In genomic region chr7:129066290-129067131, GRCh38 we compare ENCODE assay signal across 1 cellular context.
TF ChIP-seq lines count a peak whose summit lies in the region.

No MANE protein-coding gene starts in this region.

TF ChIP-seq in K562, 482 proteins besides CTCF, POLR2A, EP300 and RAD21 (continued from another document and continues in another):
- TF ChIP-seq MGA (IDR thresholded peaks at IDR 0.05), result peak; percentile 74
- TF ChIP-seq MEIS2 (IDR thresholded peaks at IDR 0.05; ENCODE audit: partially characterized antibody), result no peak
- TF ChIP-seq HNRNPLL (IDR thresholded peaks at IDR 0.05; ENCODE audit: low read depth, low read length, poor library complexity, severe bottlenecking), result no peak
- no peak for TF ChIP-seq POLR3A (IDR thresholded peaks at IDR 0.05; ENCODE audit: borderline replicate concordance, extremely low read depth, insufficient read depth, insufficient read length)
- peak; percentile 45; the same call in 1 of the 2 replicates for TF ChIP-seq ZNF134 (CRISPR knock-in tag; conservative IDR thresholded peaks at IDR 0.05)
- TF ChIP-seq MCM2 (IDR thresholded peaks at IDR 0.05; ENCODE audit: low read depth), result no peak
- 0 out of 2 replicates have a peak, but pooled peaks have one; percentile 53 for TF ChIP-seq GABPB2 (CRISPR knock-in tag; conservative IDR thresholded peaks at IDR 0.05)
- TF ChIP-seq ZBTB5 (IDR thresholded peaks at IDR 0.05), result no peak
- TF ChIP-seq SRSF7 (optimal IDR thresholded peaks at IDR 0.05; ENCODE audit: low read depth, low read length), result no peak
- no peak; the same call in none of the 2 replicates for TF ChIP-seq NFXL1 (CRISPR knock-in tag; IDR thresholded peaks at IDR 0.05)
- no peak for TF ChIP-seq USF1 (CRISPR knock-in tag; IDR thresholded peaks at IDR 0.05)
- no peak for TF ChIP-seq RBM15 (IDR thresholded peaks at IDR 0.05; ENCODE audit: insufficient read depth, low read length)
- no peak for TF ChIP-seq SNRNP70 (optimal IDR thresholded peaks at IDR 0.05; ENCODE audit: low read depth, low read length)
- TF ChIP-seq HMG20A (CRISPR knock-in tag; conservative IDR thresholded peaks at IDR 0.05), result no peak
- peak; percentile 83 for TF ChIP-seq ARID3A (IDR thresholded peaks at IDR 0.05; ENCODE audit: borderline replicate concordance, low read depth, low read length)
- no peak for TF ChIP-seq CHD7 (IDR thresholded peaks at IDR 0.05; ENCODE audit: low read depth, low read length)
- TF ChIP-seq PTTG1 (tag; IDR thresholded peaks at IDR 0.05; ENCODE audit: low read depth), result 0 out of 2 replicates have a peak, but pooled peaks have one; percentile 21
- no peak; the same call in 1 of the 2 replicates for TF ChIP-seq TCF15 (CRISPR knock-in tag; IDR thresholded peaks at IDR 0.05)
- no peak for TF ChIP-seq SNAPC5 (CRISPR knock-in tag; IDR thresholded peaks at IDR 0.05)
- TF ChIP-seq SP1 (CRISPR knock-in tag; IDR thresholded peaks at IDR 0.05), result peak; percentile 87
- TF ChIP-seq ZNF384 (IDR thresholded peaks at IDR 0.05; ENCODE audit: low read depth, low read length), result peak; percentile 81
- TF ChIP-seq SMAD3 (CRISPR knock-in tag; conservative IDR thresholded peaks at IDR 0.05), result peak; percentile 66
- TF ChIP-seq E2F3 (CRISPR knock-in tag; IDR thresholded peaks at IDR 0.05), result peak; percentile 45; the same call in 1 of the 2 replicates
